Comparison of ENCODE assay signal across 11 cellular contexts in genomic region chr1:165954940-165955339, GRCh38.
DNase-seq lines count a peak whose midpoint lies in the region; ATAC-seq and TF ChIP-seq lines count a peak whose summit lies in the region.
"Had no signal": no experiment of that assay in that cellular context is flagged by ENCODE, and none has a peak within 500 bp of the region (broad histone marks: within the 10 kb centered on the region; RNA-seq: fewer than 3 reads in every experiment).

No MANE protein-coding gene starts in this region.

- H3K27ac ChIP-seq in GM23248 (no peak overlapping the region), SJCRH30 (peak overlapping the region; percentile 83), psoas muscle (no peak overlapping the region), uterus (no peak overlapping the region)
- H3K27ac ChIP-seq: prostate gland had no signal

- H4K20me1 ChIP-seq in GM23248 (ENCODE audit: insufficient read depth), result no peaks in the 10 kb centered on the region

- H3K36me3 ChIP-seq in GM23248 (ENCODE audit: low read depth), result no peaks in the 10 kb centered on the region
- H3K36me3 ChIP-seq in SJCRH30, result no peaks in the 10 kb centered on the region
- no peaks in the 10 kb centered on the region for H3K36me3 ChIP-seq in psoas muscle (ENCODE audit: insufficient read depth in 1 of 2, low read depth in 1 of 2)
- H3K36me3 ChIP-seq in uterus, result no peaks in the 10 kb centered on the region
- H3K36me3 ChIP-seq: prostate gland had no signal

- ATAC-seq in psoas muscle, result no peak

- no peak overlapping the region for H2AFZ ChIP-seq in GM23248

- H3K79me2 ChIP-seq in GM23248 (ENCODE audit: insufficient read depth), result no peaks in the 10 kb centered on the region

- H3K4me1 ChIP-seq in GM23248 (ENCODE audit: insufficient read depth) (peaks cover 13% of the 10 kb centered on the region), SJCRH30 (peaks cover 26% of the 10 kb centered on the region), psoas muscle (no peaks in the 10 kb centered on the region), uterus (no peaks in the 10 kb centered on the region)
- H3K4me1 ChIP-seq: prostate gland had no signal

- no peak overlapping the region for H3K4me3 ChIP-seq in GM23248
- H3K4me3 ChIP-seq in SJCRH30, result no peak overlapping the region
- no peak overlapping the region for H3K4me3 ChIP-seq in foreskin fibroblast (ENCODE audit: low read depth in 1 of 2, low read length in 2 of 2)
- H3K4me3 ChIP-seq in psoas muscle, result no peak overlapping the region
- H3K4me3 ChIP-seq in uterus, result no peak overlapping the region
- H3K4me3 ChIP-seq: prostate gland had no signal

- peaks cover 9% of the 10 kb centered on the region; the same call in 1 of the 2 replicates for H3F3A ChIP-seq in GM23248 (ENCODE audit: insufficient read depth)

- no peaks in the 10 kb centered on the region for H3K9me2 ChIP-seq in GM23248 (ENCODE audit: insufficient read depth)

- intact Hi-C loops in psoas muscle (cut with DNase I) (no loop called here), uterus (cut with DNase I; ENCODE audit: low total_unique reads) (no loop called here)

- TF ChIP-seq CTCF in foreskin fibroblast (IDR thresholded peaks at IDR 0.05; ENCODE audit: low read depth, low read length) (no peak), psoas muscle (IDR thresholded peaks at IDR 0.05) (no peak), uterus (IDR thresholded peaks at IDR 0.05) (no peak)

- DNase-seq in AG08396 (ENCODE audit: low spot score) (peak; percentile 66), GM23248 (peak; percentile 89), SJCRH30 (peak; percentile 90 to 94), foreskin fibroblast (peak; percentile 79 to 91), KG1 (lab: John Stamatoyannopoulos, UW) (no peak), psoas muscle (no peak), uterus (no peak), DMS114 treated with DMSO at 0.1 percent for 48 hours (lab: John Stamatoyannopoulos, UW; ENCODE audit: unreplicated experiment) (no peak)
- DNase-seq: C1 segment of cervical spinal cord, NCI-H748 treated with DMSO at 0.1 percent for 48 hours had no signal

- H3K9ac ChIP-seq in GM23248, result no peak overlapping the region

- H3K27me3 ChIP-seq in GM23248 (replicated peaks; ENCODE audit: insufficient read depth) (no peaks in the 10 kb centered on the region), SJCRH30 (no peaks in the 10 kb centered on the region), psoas muscle (ENCODE audit: insufficient read depth in 3 of 3, low read length in 2 of 3) (no peaks in the 10 kb centered on the region), uterus (no peaks in the 10 kb centered on the region)

- in situ Hi-C loops in GM23248 (cut with MboI), result no loop called here

- WGBS in GM23248 (ENCODE audit: low coverage in 1 of 2, low lambda C conversion rate in 2 of 2, missing lambda C conversion rate in 2 of 2), 2 experiments, result 5 to 9% methylated on average over 2 of the region's 2 CpGs
- WGBS in psoas muscle, 3 donors, result 39 to 54% (median 52%) methylated on average over 2 of the region's 2 CpGs

- peak overlapping the region; percentile 41 for H3K4me2 ChIP-seq in GM23248 (ENCODE audit: unreplicated experiment)

- H3K9me3 ChIP-seq in GM23248 (ENCODE audit: low read depth) (no peaks in the 10 kb centered on the region), SJCRH30 (replicated peaks) (no peaks in the 10 kb centered on the region), psoas muscle (no peaks in the 10 kb centered on the region), uterus (no peaks in the 10 kb centered on the region)
- H3K9me3 ChIP-seq: prostate gland had no signal

- no peak for TF ChIP-seq POLR2A in uterus (IDR thresholded peaks at IDR 0.05)

Comparison
In these comparisons a context has a peak if more than half of its experiments do, and no peak if none do; other contexts are left out.
1. DNase-seq: peak in AG08396 (single experiment), GM23248 (single experiment), SJCRH30 (2 of 2) and foreskin fibroblast (2 of 2); none in KG1 (single experiment), psoas muscle (0 of 2), uterus (0 of 2) and DMS114 treated with DMSO at 0.1 percent for 48 hours (single experiment).